In the genomic region with DNA sequence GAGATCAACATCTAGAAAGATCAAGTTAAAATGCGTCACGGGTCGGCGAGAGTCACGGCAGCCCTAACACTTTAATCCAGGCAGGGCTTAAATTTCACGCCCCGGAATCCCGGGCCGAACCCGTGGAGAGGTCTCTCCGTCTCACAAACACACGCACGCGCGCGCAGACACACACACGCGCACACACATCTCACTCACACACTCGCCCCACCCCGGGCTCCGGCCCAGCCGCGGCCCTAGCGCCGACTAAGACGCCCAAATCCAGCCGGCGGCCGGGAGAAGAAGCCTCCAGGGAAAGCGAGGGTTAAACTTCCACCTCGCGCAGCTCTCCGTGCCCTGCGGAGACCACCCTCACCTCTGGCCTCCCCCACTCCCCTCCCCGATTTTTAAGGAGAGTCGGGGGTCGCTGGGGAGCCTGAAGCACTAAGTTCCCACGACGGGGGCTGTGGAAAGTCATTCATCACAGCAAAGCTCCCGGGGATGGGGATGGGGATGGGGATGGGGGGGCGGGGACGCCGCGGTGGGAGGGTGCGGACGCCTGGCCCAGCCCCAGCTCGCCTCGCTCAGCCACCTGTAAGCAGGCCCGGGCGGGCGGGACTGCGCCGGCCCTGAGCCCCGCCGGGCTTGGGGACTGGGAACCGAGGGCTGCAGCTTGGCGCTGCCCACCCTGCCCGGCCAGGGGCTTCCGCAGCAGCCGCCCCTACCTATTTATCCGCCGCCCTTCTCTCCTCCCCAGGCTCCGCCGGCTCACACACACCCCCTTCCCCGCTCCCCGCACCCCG, we compare ENCODE assay signal across 8 cellular contexts. TPM values are rescaled to one million over a fixed set of nuclear protein-coding genes. Genes with fewer than 3 reads are reported as not detected.
A peak's percentile ranks its signal among the peaks of the same experiment; 100 is the strongest.
DNase-seq lines count a peak whose midpoint lies in the region; ATAC-seq and TF ChIP-seq lines count a peak whose summit lies in the region.

No MANE protein-coding gene starts in this region.

- H3K36me3 ChIP-seq in IMR-90 (ENCODE audit: control insufficient read depth, insufficient read depth, low read length) = no peaks in the 10 kb centered on the region

- POLR2A ChIA-PET in IMR-90 (lab: Charles Lee; ENCODE audit: unreplicated experiment) = no interaction called here

- peaks cover 27% of the 10 kb centered on the region for H3K27me3 ChIP-seq in IMR-90 (ENCODE audit: control insufficient read depth, insufficient read depth, low read length)

- dilution Hi-C loops in IMR-90 (cut with HindIII; ENCODE audit: low sequenced_read_pairs, unreplicated experiment) = no loop called here

- CTCF ChIA-PET in IMR-90 (lab: Yijun Ruan, JAX) = no interaction called here

- no peak for TF ChIP-seq CTCF in C4-2B (conservative IDR thresholded peaks at IDR 0.05)
- TF ChIP-seq CTCF in IMR-90 (conservative IDR thresholded peaks at IDR 0.05; ENCODE audit: low read depth, low read length) = no peak

- no TSS peak for BruUV-seq in IMR-90 (replicated peaks; lab: Mats Ljungman, UMichigan)

- no peak for TF ChIP-seq POLR2A in IMR-90 (IDR thresholded peaks at IDR 0.05; ENCODE audit: low read depth, low read length)

- H4K91ac ChIP-seq in IMR-90 (ENCODE audit: insufficient read depth, low read depth, low read length) = no peak overlapping the region

- DNase-seq in IMR-90 (peak; percentile 58), amniotic stem cell (lab: John Stamatoyannopoulos, UW) (peak; percentile 62), left ventricle myocardium superior (peak; percentile 85), pons (ENCODE audit: low spot score) (peak; percentile 60), GDM1 (lab: John Stamatoyannopoulos, UW) (no peak)

- TF ChIP-seq RAD21 in IMR-90 (IDR thresholded peaks at IDR 0.05; ENCODE audit: low read length) = 0 out of 2 replicates have a peak, but pooled peaks have one; percentile 15

- H3K4me2 ChIP-seq in IMR-90 (ENCODE audit: low read depth, low read length) = peak overlapping the region; percentile 91

- peaks cover 0 to 27% of the 10 kb centered on the region in 2 experiments; a peak in 2 of 4 replicates for H3K79me1 ChIP-seq in IMR-90 (ENCODE audit: low read depth in 1 of 2, low read length in 2 of 2)

- no peaks in the 10 kb centered on the region; the same call in 1 of the 2 replicates for H4K20me1 ChIP-seq in IMR-90 (ENCODE audit: insufficient read depth, low read length)

- peak overlapping the region; percentile 77 for H3K4me3 ChIP-seq in IMR-90 (ENCODE audit: insufficient read depth, low read depth, low read length)

- H3K9me3 ChIP-seq in IMR-90 (ENCODE audit: control insufficient read depth, insufficient read depth, low read length) = no peaks in the 10 kb centered on the region

- H3K9ac ChIP-seq in IMR-90 (ENCODE audit: low read depth, low read length) = peak overlapping the region; percentile 31; the same call in 1 of the 2 replicates

- no peak overlapping the region for H3K18ac ChIP-seq in IMR-90 (ENCODE audit: low read depth, low read length)

- no peak overlapping the region for H3K14ac ChIP-seq in IMR-90 (replicated peaks; ENCODE audit: low read depth, low read length)

- H2AFZ ChIP-seq in IMR-90 (replicated peaks; ENCODE audit: low read length, poor library complexity) = peak overlapping the region; percentile 87

- peak overlapping the region; percentile 30; the same call in 1 of the 2 replicates for H3K56ac ChIP-seq in IMR-90 (ENCODE audit: extremely low read depth, insufficient read depth, low read length)

- H2AK9ac ChIP-seq in IMR-90 (replicated peaks; ENCODE audit: low read depth, low read length, poor library complexity) = peak overlapping the region; percentile 23

- H3K27ac ChIP-seq in C4-2B = peak overlapping the region; percentile 62
- H3K27ac ChIP-seq in IMR-90 (ENCODE audit: insufficient read depth, low read length) = no peak overlapping the region

- peak overlapping the region; percentile 23; the same call in 1 of the 2 replicates for H3K4ac ChIP-seq in IMR-90 (ENCODE audit: low read depth, low read length)

- no peak overlapping the region for H4K8ac ChIP-seq in IMR-90 (ENCODE audit: low read depth in 2 of 2, low read length in 2 of 2)

- no peak overlapping the region for H2BK15ac ChIP-seq in IMR-90 (ENCODE audit: low read depth, low read length)

- H2AK5ac ChIP-seq in IMR-90 (ENCODE audit: low read depth, low read length) = no peak overlapping the region

- intact Hi-C loops in IMR-90 (cut with micrococcal nuclease) = loop anchor here (1.0 to 10.0 kb wide), 3 partner anchors 186 to 357 kb away; a partner anchor contains a TSS
- intact Hi-C loops in left ventricle myocardium superior (cut with micrococcal nuclease) = no loop called here

- H2BK120ac ChIP-seq in IMR-90 (ENCODE audit: low read depth, low read length) = no peak overlapping the region

- H4K5ac ChIP-seq in IMR-90 (ENCODE audit: low read depth, low read length) = no peak overlapping the region

- H3K9me1 ChIP-seq in IMR-90 (ENCODE audit: insufficient read depth, low read length) = peaks cover 4% of the 10 kb centered on the region; the same call in 1 of the 2 replicates

- no peak overlapping the region for H2BK20ac ChIP-seq in IMR-90 (ENCODE audit: low read depth, low read length)

- peak overlapping the region; percentile 85; the same call in 1 of the 2 replicates for H3K23ac ChIP-seq in IMR-90 (ENCODE audit: low read depth, low read length)

- H3K4me1 ChIP-seq in IMR-90 (ENCODE audit: control insufficient read depth, insufficient read depth, low read length) = peaks cover 7% of the 10 kb centered on the region

- in situ Hi-C loops in IMR-90 (cut with MboI; ENCODE audit: low sequenced_read_pairs) = no loop called here

- H2BK5ac ChIP-seq in IMR-90 (ENCODE audit: low read depth, low read length, poor library complexity, severe bottlenecking) = peak overlapping the region; percentile 32

- WGBS in IMR-90 (ENCODE audit: extremely low coverage in 2 of 2, insufficient read length in 1 of 2), 2 experiments = 3% methylated on average over 23 of the region's 67 CpGs; no CpG with 5 or more reads in 1 of the 2 experiments

- ATAC-seq in IMR-90 (ENCODE audit: low read depth) (no peak), left ventricle myocardium superior (peak; percentile 24), HG02610 (IDR thresholded peaks at IDR 0.05; ENCODE audit: unreplicated experiment) (no peak), GM18502 (IDR thresholded peaks at IDR 0.05; ENCODE audit: poor library complexity, unreplicated experiment) (no peak)

TF ChIP-seq in IMR-90, 13 proteins besides CTCF, POLR2A, EP300 and RAD21:
- TF ChIP-seq MAFK (IDR thresholded peaks at IDR 0.05; ENCODE audit: low read depth, low read length) = no peak
- TF ChIP-seq MAZ (IDR thresholded peaks at IDR 0.05; ENCODE audit: borderline replicate concordance, low read depth, low read length) = peak; percentile 52; the same call in 1 of the 2 replicates

RNA-seq across cellular contexts. Expression of a gene that starts 1.6 kb away (rescaled TPM):
- 3.8 and 4.7 TPM in 2 replicates for total RNA-seq in IMR-90 (2012; rRNA removed)
- polyA plus RNA-seq in IMR-90 (2012; rRNA removed) = 3.3 and 4.7 TPM in 2 replicates
- 2.9 and 3.2 TPM in 2 replicates for polyA plus RNA-seq in IMR-90 (2012; cell fraction: cytosol; rRNA removed)
- 9.1 and 10.4 TPM in 2 replicates for polyA plus RNA-seq in IMR-90 (2012; cell fraction: nucleus; rRNA removed; ENCODE audit: low replicate concordance)
- 32.7 TPM for total RNA-seq in left ventricle myocardium superior
